ENCODE assay signal across 8 cellular contexts in the genomic region with DNA sequence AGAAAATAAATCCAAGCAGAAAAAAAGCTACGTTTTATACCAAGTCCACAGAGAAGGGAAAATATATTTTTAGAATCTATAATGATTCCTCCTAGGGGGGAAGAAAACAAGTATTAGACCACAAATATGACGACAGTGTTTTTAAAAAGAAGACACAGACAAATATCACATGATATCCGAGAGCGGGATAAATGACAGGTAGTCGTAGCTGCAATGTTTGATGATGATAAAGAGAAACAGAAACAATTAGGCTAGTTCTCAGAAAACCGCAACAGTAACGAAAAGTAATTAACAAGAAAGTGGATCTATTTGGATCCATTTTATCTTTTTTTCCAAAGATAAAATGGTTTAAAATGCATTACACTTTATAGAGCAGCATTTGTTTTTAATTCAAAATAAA. TPM values are rescaled to one million over a fixed set of nuclear protein-coding genes. Genes with fewer than 3 reads are reported as not detected.
A peak's percentile ranks its signal among the peaks of the same experiment; 100 is the strongest.
DNase-seq lines count a peak whose midpoint lies in the region; ATAC-seq and TF ChIP-seq lines count a peak whose summit lies in the region.

No MANE protein-coding gene starts in this region.

- TF ChIP-seq CTCF in 22Rv1 (IDR thresholded peaks at IDR 0.05) (no peak), HFFc6 (IDR thresholded peaks at IDR 0.05) (no peak), brain (conservative IDR thresholded peaks at IDR 0.05) (no peak)

- H3K9me3 Mint-ChIP-seq in HFFc6: no peaks in the 10 kb centered on the region
- no peaks in the 10 kb centered on the region for H3K9me3 Mint-ChIP-seq in brain

- no peaks in the 10 kb centered on the region for H3K27me3 ChIP-seq in mononuclear cell (ENCODE audit: insufficient read depth, low read length)

- ATAC-seq in HG03354 (IDR thresholded peaks at IDR 0.05; ENCODE audit: poor library complexity, severe bottlenecking, unreplicated experiment): no peak
- no peak for ATAC-seq in HG02870 (IDR thresholded peaks at IDR 0.05; ENCODE audit: unreplicated experiment)

- peak overlapping the region; percentile 94 for H3K4me3 ChIP-seq in mononuclear cell (ENCODE audit: low read length)

- H3K4me1 Mint-ChIP-seq in HFFc6 (ENCODE audit: low read depth) (peaks cover 62% of the 10 kb centered on the region), brain (peaks cover 67% of the 10 kb centered on the region)

- peak overlapping the region; percentile 55 for H3K27ac ChIP-seq in 22Rv1

- no peaks in the 10 kb centered on the region for H3K9me3 ChIP-seq in mononuclear cell (ENCODE audit: low read depth, low read length)

- H3K4me1 ChIP-seq in mononuclear cell (ENCODE audit: insufficient read depth, low read length): peaks cover 52% of the 10 kb centered on the region

- DNase-seq in HFFc6 (no peak), NCI-H524 (lab: John Stamatoyannopoulos, UW) (no peak), SIG-M5 (lab: John Stamatoyannopoulos, UW) (no peak)

- peak overlapping the region; percentile 85 for H3K4me3 Mint-ChIP-seq in HFFc6
- H3K4me3 Mint-ChIP-seq in brain: peak overlapping the region; percentile 81 to 96 (median 92)

- H3K36me3 Mint-ChIP-seq in HFFc6 (ENCODE audit: low read depth) (peaks cover 22% of the 10 kb centered on the region; the same call in 1 of the 2 replicates), brain (peaks cover 28% of the 10 kb centered on the region)

- H3K27ac Mint-ChIP-seq in HFFc6 (peak overlapping the region; percentile 20), brain (peak overlapping the region; percentile 2 to 78 (median 70))

- H3K27me3 Mint-ChIP-seq in HFFc6 (ENCODE audit: insufficient read depth): peaks cover 2% of the 10 kb centered on the region; the same call in 1 of the 2 replicates
- H3K27me3 Mint-ChIP-seq in brain: peaks cover 15% of the 10 kb centered on the region

RNA-seq across cellular contexts. Expression of a gene that starts 0.9 kb away (rescaled TPM):
- 10 to 100 TPM in 2 of 6 experiments, 1 to 10 TPM in 4; 6.9 to 10.8 (median 8.6) TPM for total RNA-seq in HFFc6 (2021; fragmentation: NEBNext Ultra II Directional; extraction: Animal tissue kit (Norgen Biotek cat#: 25700))
- 3.8 TPM for polyA plus RNA-seq in brain (ENCODE audit: insufficient read depth, low read depth, low replicate concordance)
- total RNA-seq in mononuclear cell: 77.2 TPM

RNA-seq across cellular contexts. Expression of a gene that starts 0.9 kb away (rescaled TPM):
- 1 to 10 TPM; 1.5 to 3.4 (median 2.2) TPM for total RNA-seq in HFFc6 (2021; fragmentation: NEBNext Ultra II Directional; extraction: Animal tissue kit (Norgen Biotek cat#: 25700))
- 1.1 TPM for polyA plus RNA-seq in brain (ENCODE audit: insufficient read depth, low read depth, low replicate concordance)
- 1.4 TPM for total RNA-seq in mononuclear cell

RNA-seq across cellular contexts. Expression of a gene that starts 20.9 kb away (rescaled TPM):
- total RNA-seq in HFFc6 (2021; fragmentation: NEBNext Ultra II Directional; extraction: Animal tissue kit (Norgen Biotek cat#: 25700)): 10 to 100 TPM; 56.5 to 81.8 (median 60.3) TPM
- polyA plus RNA-seq in brain (ENCODE audit: insufficient read depth, low read depth, low replicate concordance): 58.0 TPM
- total RNA-seq in mononuclear cell: 36.1 TPM
